In genomic region chr7:100546868-100547800, GRCh38 we compare ENCODE assay signal across 1 cellular context.
TF ChIP-seq lines count a peak whose summit lies in the region.

No MANE protein-coding gene starts in this region.

TF ChIP-seq in GM12878, 131 proteins besides CTCF, POLR2A, EP300 and RAD21:
- TF ChIP-seq, protein P1, sequence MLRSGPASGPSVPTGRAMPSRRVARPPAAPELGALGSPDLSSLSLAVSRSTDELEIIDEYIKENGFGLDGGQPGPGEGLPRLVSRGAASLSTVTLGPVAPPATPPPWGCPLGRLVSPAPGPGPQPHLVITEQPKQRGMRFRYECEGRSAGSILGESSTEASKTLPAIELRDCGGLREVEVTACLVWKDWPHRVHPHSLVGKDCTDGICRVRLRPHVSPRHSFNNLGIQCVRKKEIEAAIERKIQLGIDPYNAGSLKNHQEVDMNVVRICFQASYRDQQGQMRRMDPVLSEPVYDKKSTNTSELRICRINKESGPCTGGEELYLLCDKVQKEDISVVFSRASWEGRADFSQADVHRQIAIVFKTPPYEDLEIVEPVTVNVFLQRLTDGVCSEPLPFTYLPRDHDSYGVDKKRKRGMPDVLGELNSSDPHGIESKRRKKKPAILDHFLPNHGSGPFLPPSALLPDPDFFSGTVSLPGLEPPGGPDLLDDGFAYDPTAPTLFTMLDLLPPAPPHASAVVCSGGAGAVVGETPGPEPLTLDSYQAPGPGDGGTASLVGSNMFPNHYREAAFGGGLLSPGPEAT (IDR thresholded peaks at IDR 0.05; ENCODE audit: low read depth) = peak; percentile 8; the same call in 1 of the 2 replicates
- no peak for TF ChIP-seq KLF5 (IDR thresholded peaks at IDR 0.05; ENCODE audit: partially characterized antibody)
- no peak for TF ChIP-seq SRF (IDR thresholded peaks at IDR 0.05; ENCODE audit: low read depth in 2 of 2, low read length in 2 of 2)
- TF ChIP-seq CUX1 (IDR thresholded peaks at IDR 0.05; ENCODE audit: insufficient replicate concordance, low read depth, low read length) = no peak
- TF ChIP-seq ETV6 (conservative IDR thresholded peaks at IDR 0.05 in 1 of 2, IDR thresholded peaks at IDR 0.05 in 1 of 2; ENCODE audit: borderline replicate concordance in 1 of 2, low read depth in 1 of 2) = no peak
- no peak for TF ChIP-seq ZNF24 (IDR thresholded peaks at IDR 0.05)
- TF ChIP-seq MEF2A (IDR thresholded peaks at IDR 0.05; ENCODE audit: insufficient read depth, low read depth, low read length) = no peak
- TF ChIP-seq FOXK2 (IDR thresholded peaks at IDR 0.05) = no peak
- no peak for TF ChIP-seq ASH2L (IDR thresholded peaks at IDR 0.05; ENCODE audit: borderline replicate concordance, low read depth)
- TF ChIP-seq STAT3 (IDR thresholded peaks at IDR 0.05; ENCODE audit: low read depth, low read length) = no peak
- no peak for TF ChIP-seq ZZZ3 (IDR thresholded peaks at IDR 0.05; ENCODE audit: control insufficient read depth, insufficient read length, low read depth)
- 0 out of 2 replicates have a peak, but pooled peaks have one; percentile 6 for TF ChIP-seq NBN (IDR thresholded peaks at IDR 0.05)
- TF ChIP-seq TCF7 (IDR thresholded peaks at IDR 0.05; ENCODE audit: borderline replicate concordance) = 0 out of 2 replicates have a peak, but pooled peaks have one; percentile 10
- TF ChIP-seq SREBF1 (IDR thresholded peaks at IDR 0.05; ENCODE audit: low read length) = no peak
- no peak for TF ChIP-seq ZBTB33 (IDR thresholded peaks at IDR 0.05)
- no peak for TF ChIP-seq ZBTB40 (IDR thresholded peaks at IDR 0.05; ENCODE audit: borderline replicate concordance)
- 0 out of 2 replicates have a peak, but pooled peaks have one; percentile 30 for TF ChIP-seq CHD2 (IDR thresholded peaks at IDR 0.05; ENCODE audit: borderline replicate concordance, low read depth, low read length)
- TF ChIP-seq EGR1 (IDR thresholded peaks at IDR 0.05; ENCODE audit: borderline replicate concordance in 1 of 2, low read depth in 2 of 2, low read length in 2 of 2) = peak in 1 of 2 experiments; percentile 77; a peak in 2 of 3 replicates
- 0 out of 2 replicates have a peak, but pooled peaks have one; percentile 21 for TF ChIP-seq HDGF (IDR thresholded peaks at IDR 0.05)
- TF ChIP-seq ZNF217 (IDR thresholded peaks at IDR 0.05) = no peak
TF ChIP-seq in GM12878: peak in this region for 6.
